Comparison of ENCODE assay signal across 36 cellular contexts in genomic region chr13:92538164-92538563, GRCh38.
"Had no signal": no experiment of that assay in that cellular context is flagged by ENCODE, and none has a peak within 500 bp of the region (broad histone marks: within the 10 kb centered on the region; RNA-seq: fewer than 3 reads in every experiment).

No MANE protein-coding gene starts in this region.

- H3K36me3 ChIP-seq: adrenal gland, cardiac muscle cell had no signal

- H3K27ac ChIP-seq: adrenal gland, cardiac muscle cell, VCaP had no signal

- H3K9me3 Mint-ChIP-seq: activated T-cell treated with anti-CD3 and anti-CD28 coated beads, Interleukin-2, amount 50 U/mL, for 4 hours; activated T-helper 1 cell treated with anti-CD3 and anti-CD28 coated beads, Interleukin-12 subunit alpha, Interleukin-12 subunit beta, Interleukin-2, Interleukin-4 antibody, amounts not matched to agents 30 ng/mL and 10 ng/mL and 1 ng/mL, durations not matched to agents 14 hours and 24 hours and 36 hours had no signal

- H3K4me1 Mint-ChIP-seq: activated B cell treated with CpG ODN at 0.5 μM for 24 hours; activated CD4-positive, alpha-beta T cell treated with anti-CD3 and anti-CD28 coated beads, Interleukin-2, amount 10 ng/mL, durations not matched to agents 24 days and 14 days; activated naive CD8-positive, alpha-beta T cell treated with anti-CD3 and anti-CD28 coated beads for 36 hours; activated T-helper 17 cell treated with anti-CD3 and anti-CD28 coated beads, Interleukin-2, amount 50 U/mL, for 72 hours; brain; central memory CD8-positive, alpha-beta T cell had no signal

- H3K4me3 ChIP-seq: adrenal gland, cardiac muscle cell had no signal

- H3K4me1 ChIP-seq: adrenal gland had no signal

- H3K9me3 ChIP-seq: adrenal gland had no signal

- H3K27me3 ChIP-seq: adrenal gland, cardiac muscle cell had no signal

- H3K36me3 Mint-ChIP-seq: activated CD4-positive, alpha-beta memory T cell treated with anti-CD3 and anti-CD28 coated beads for 36 hours; activated naive CD4-positive, alpha-beta T cell treated with anti-CD3 and anti-CD28 coated beads, Interleukin-2, amount 50 U/mL, for 72 hours; activated naive CD8-positive, alpha-beta T cell treated with anti-CD3 and anti-CD28 coated beads for 36 hours; brain had no signal

- H3K27ac Mint-ChIP-seq: activated B cell treated with CpG ODN at 0.5 μM for 24 hours; activated CD4-positive, alpha-beta memory T cell treated with anti-CD3 and anti-CD28 coated beads for 36 hours; activated CD4-positive, alpha-beta T cell treated with anti-CD3 and anti-CD28 coated beads, Interleukin-2, amount 10 ng/mL, durations not matched to agents 24 days and 14 days; activated CD8-positive, alpha-beta T cell treated with anti-CD3 and anti-CD28 coated beads for 36 hours; activated naive CD4-positive, alpha-beta T cell treated with anti-CD3 and anti-CD28 coated beads for 36 hours; activated naive CD4-positive, alpha-beta T cell treated with anti-CD3 and anti-CD28 coated beads, Interleukin-2, amount 50 U/mL, for 72 hours; activated naive CD8-positive, alpha-beta T cell treated with anti-CD3 and anti-CD28 coated beads for 36 hours; activated T-cell treated with anti-CD3 and anti-CD28 coated beads, Interleukin-2, amount 50 U/mL, for 72 hours; activated T-helper 1 cell treated with anti-CD3 and anti-CD28 coated beads, Interleukin-12 subunit alpha, Interleukin-12 subunit beta, Interleukin-2, Interleukin-4 antibody, amounts not matched to agents 30 ng/mL and 10 ng/mL and 1 ng/mL, durations not matched to agents 14 hours and 24 hours and 36 hours; activated T-helper 17 cell treated with anti-CD3 and anti-CD28 coated beads, Interleukin-2, amount 50 U/mL, for 72 hours; brain; T-helper 1 cell treated with Interleukin-12 subunit alpha and Interleukin-12 subunit beta and Interleukin-4 antibody, amounts not matched to agents 30 μg/mL and 1 μg/mL, for 36 hours; T-helper 2 cell treated with Interferon-gamma antibody and Interleukin-4, amounts not matched to agents 5 μg/mL and 100 μg/mL, for 36 hours had no signal

- ATAC-seq: activated CD8-positive, alpha-beta T cell treated with anti-CD3 and anti-CD28 coated beads for 36 hours; activated naive CD4-positive, alpha-beta T cell treated with anti-CD3 and anti-CD28 coated beads, Interleukin-2, amount 50 U/mL, for 72 hours; activated T-cell treated with anti-CD3 and anti-CD28 coated beads, Interleukin-2, amount 50 U/mL, for 4 hours; activated T-cell treated with anti-CD3 and anti-CD28 coated beads, Interleukin-2, amount 50 U/mL, for 72 hours; activated T-helper 17 cell treated with anti-CD3 and anti-CD28 coated beads, Interleukin-2, amount 50 U/mL, for 72 hours had no signal

- H3K4me3 Mint-ChIP-seq: activated B cell treated with CpG ODN at 0.5 μM for 24 hours; activated CD4-positive, alpha-beta memory T cell treated with anti-CD3 and anti-CD28 coated beads for 36 hours; activated CD4-positive, alpha-beta T cell treated with anti-CD3 and anti-CD28 coated beads, Interleukin-2, amount 10 ng/mL, durations not matched to agents 24 days and 14 days; activated CD8-positive, alpha-beta T cell treated with anti-CD3 and anti-CD28 coated beads for 36 hours; activated naive CD4-positive, alpha-beta T cell treated with anti-CD3 and anti-CD28 coated beads for 36 hours; activated naive CD8-positive, alpha-beta T cell treated with anti-CD3 and anti-CD28 coated beads for 36 hours; activated T-cell treated with anti-CD3 and anti-CD28 coated beads, Interleukin-2, amount 50 U/mL, for 4 hours; activated T-cell treated with anti-CD3 and anti-CD28 coated beads, Interleukin-2, amount 50 U/mL, for 72 hours; activated T-helper 1 cell treated with anti-CD3 and anti-CD28 coated beads, Interleukin-12 subunit alpha, Interleukin-12 subunit beta, Interleukin-2, Interleukin-4 antibody, amounts not matched to agents 30 ng/mL and 10 ng/mL and 1 ng/mL, durations not matched to agents 14 hours and 24 hours and 36 hours; activated T-helper 17 cell treated with anti-CD3 and anti-CD28 coated beads, Interleukin-2, amount 50 U/mL, for 72 hours; brain; central memory CD8-positive, alpha-beta T cell; T-helper 1 cell treated with Interleukin-12 subunit alpha and Interleukin-12 subunit beta and Interleukin-4 antibody, amounts not matched to agents 30 μg/mL and 1 μg/mL, for 36 hours; T-helper 2 cell treated with Interferon-gamma antibody and Interleukin-4, amounts not matched to agents 5 μg/mL and 100 μg/mL, for 36 hours had no signal

- FAIRE-seq: bronchial epithelial cell had no signal

- H3K27me3 Mint-ChIP-seq: activated B cell treated with CpG ODN at 0.5 μM for 24 hours; activated CD4-positive, alpha-beta memory T cell treated with anti-CD3 and anti-CD28 coated beads for 36 hours; activated CD4-positive, alpha-beta T cell treated with anti-CD3 and anti-CD28 coated beads, Interleukin-2, amount 10 ng/mL, durations not matched to agents 24 days and 14 days; activated CD8-positive, alpha-beta T cell treated with anti-CD3 and anti-CD28 coated beads for 36 hours; activated naive CD8-positive, alpha-beta T cell treated with anti-CD3 and anti-CD28 coated beads for 36 hours; activated T-helper 17 cell treated with anti-CD3 and anti-CD28 coated beads, Interleukin-2, amount 50 U/mL, for 72 hours; central memory CD8-positive, alpha-beta T cell had no signal

- DNase-seq: activated B cell treated with CpG ODN at 0.5 μM for 24 hours; activated CD4-positive, alpha-beta memory T cell treated with anti-CD3 and anti-CD28 coated beads for 36 hours; activated CD4-positive, alpha-beta T cell treated with anti-CD3 and anti-CD28 coated beads for 4 hours; activated CD4-positive, alpha-beta T cell treated with anti-CD3 and anti-CD28 coated beads, Interleukin-2, amount 10 ng/mL, durations not matched to agents 24 days and 14 days; activated CD4-positive, alpha-beta T cell treated with anti-CD3 and anti-CD28 coated beads, Interleukin-2, amount 50 U/mL, for 1 hour; activated CD4-positive, alpha-beta T cell treated with anti-CD3 and anti-CD28 coated beads, Interleukin-2, amount 50 U/mL, for 4 hours; activated CD4-positive, CD25-positive, alpha-beta regulatory T cell treated with anti-CD3 and anti-CD28 coated beads, Interleukin-2, amount 50 U/mL, for 72 hours; activated CD8-positive, alpha-beta memory T cell treated with anti-CD3 and anti-CD28 coated beads, Interleukin-2, amount 50 U/mL, for 4 hours; activated CD8-positive, alpha-beta T cell treated with anti-CD3 and anti-CD28 coated beads for 36 hours; activated effector memory CD4-positive, alpha-beta T cell treated with anti-CD3 and anti-CD28 coated beads, Interleukin-2, amount 50 U/mL, for 16 hours; activated gamma-delta T cell treated with Interleukin-2 at 50 U/mL for 16 hours; activated naive CD4-positive, alpha-beta T cell; activated naive CD4-positive, alpha-beta T cell treated with anti-CD3 and anti-CD28 coated beads for 36 hours; activated naive CD4-positive, alpha-beta T cell treated with anti-CD3 and anti-CD28 coated beads, Interleukin-2, amount 50 U/mL, for 16 hours; activated naive CD8-positive, alpha-beta T cell treated with anti-CD3 and anti-CD28 coated beads for 36 hours; activated T-cell treated with anti-CD3 and anti-CD28 coated beads for 4 hours; activated T-cell treated with anti-CD3 and anti-CD28 coated beads, Interleukin-2, amount 50 U/mL, for 1 hour; activated T-cell treated with anti-CD3 and anti-CD28 coated beads, Interleukin-2, amount 50 U/mL, for 4 hours; activated T-cell treated with anti-CD3 and anti-CD28 coated beads, Interleukin-2, amount 50 U/mL, for 72 hours; adrenal gland; amniotic stem cell; aorta; caudate nucleus; cerebellar nuclear complex; T-helper 2 cell; T-helper 9 cell had no signal
